7 cellular contexts compared by ENCODE assay signal in genomic region chr1:40338745-40339419, GRCh38. TPM values are rescaled to one million over a fixed set of nuclear protein-coding genes. Genes with fewer than 3 reads are reported as not detected.
DNase-seq lines count a peak whose midpoint lies in the region; ATAC-seq and TF ChIP-seq lines count a peak whose summit lies in the region.

No MANE protein-coding gene starts in this region.

- intact Hi-C loops in cardiac septum (cut with DNase I) = loop anchor here (2.0 to 10.0 kb wide), 3 partner anchors 66 to 254 kb away; no protein-coding TSS in a partner anchor
- intact Hi-C loops in prostate gland (cut with DNase I) = loop anchor here (5.0 kb wide), 1 partner anchor 187 kb away; no protein-coding TSS in a partner anchor
- intact Hi-C loops in upper lobe of right lung (cut with DNase I) = no loop called here

- CTCF ChIA-PET in T-cell (lab: Charles Lee) = interaction anchor here (0.6 to 6.1 kb wide), 52 partner anchors 11 to 406 kb away, joined by 3 to 75 read pairs (median 4); partner anchors contain the start of gene SMAP2 (in 1 of the 2)

- H3K4me3 Mint-ChIP-seq in T-cell = peak overlapping the region in 2 of 3 donors; percentile 4 to 25

- no peaks in the 10 kb centered on the region for H3K9me3 Mint-ChIP-seq in T-cell

- H3K36me3 Mint-ChIP-seq in T-cell = peaks cover 4% of the 10 kb centered on the region

- H3K27me3 ChIP-seq in prostate gland (replicated peaks; ENCODE audit: insufficient read depth) (no peaks in the 10 kb centered on the region), upper lobe of right lung (no peaks in the 10 kb centered on the region)

- H3K4me1 ChIP-seq in prostate gland (replicated peaks) (no peaks in the 10 kb centered on the region), upper lobe of right lung (no peaks in the 10 kb centered on the region)

- H3K27me3 Mint-ChIP-seq in T-cell = no peaks in the 10 kb centered on the region

- ATAC-seq in GM18909 (IDR thresholded peaks at IDR 0.05; ENCODE audit: poor library complexity, unreplicated experiment) = peak; percentile 62
- peak; percentile 85 to 93 (median 91) for ATAC-seq in T-cell (replicated peaks in 1 of 4)
- ATAC-seq in upper lobe of right lung = peak; percentile 96

- POLR2A ChIA-PET in T-cell (lab: Charles Lee) = interaction anchor here in 1 of 2 donors (0.7 to 1.0 kb wide), 2 partner anchors 24 to 46 kb away, joined by 3 to 4 read pairs; no protein-coding TSS in a partner anchor

- peaks cover 39 to 51% (median 41%) of the 10 kb centered on the region in 3 donors for H3K4me1 Mint-ChIP-seq in T-cell

- TF ChIP-seq CTCF in prostate gland (IDR thresholded peaks at IDR 0.05) (peak; percentile 91 to 96 (median 94)), upper lobe of right lung (IDR thresholded peaks at IDR 0.05) (peak; percentile 97)

- peak overlapping the region in 1 of 2 donors; percentile 32 for H3K27ac ChIP-seq in prostate gland
- peak overlapping the region; percentile 63 for H3K27ac ChIP-seq in upper lobe of right lung

- H3K9me3 ChIP-seq in prostate gland (no peaks in the 10 kb centered on the region), upper lobe of right lung (no peaks in the 10 kb centered on the region)

- DNase-seq in NCI-H146 (lab: John Stamatoyannopoulos, UW) (peak; percentile 75), T-cell (peak; percentile 78 to 94 (median 87)), cardiac septum (ENCODE audit: low spot score) (peak; percentile 90), prostate gland (ENCODE audit: low spot score) (peak; percentile 78), upper lobe of right lung (peak; percentile 90)
- DNase-seq in activated naive CD8-positive, alpha-beta T cell treated with anti-CD3 and anti-CD28 coated beads, Interleukin-2, amount 50 U/mL, for 16 hours (ENCODE audit: low read depth, low spot score) = peak; percentile 79

- no peak for TF ChIP-seq POLR2A in prostate gland (IDR thresholded peaks at IDR 0.05)

- H3K27ac Mint-ChIP-seq in T-cell = peak overlapping the region in 1 of 2 donors; percentile 5

- H3K36me3 ChIP-seq in prostate gland = no peaks in the 10 kb centered on the region
- no peaks in the 10 kb centered on the region for H3K36me3 ChIP-seq in upper lobe of right lung

- 15% methylated on average over 21 of the region's 21 CpGs for WGBS in prostate gland

- no peak overlapping the region for H3K4me3 ChIP-seq in prostate gland
- H3K4me3 ChIP-seq in upper lobe of right lung = peak overlapping the region; percentile 9

RNA-seq across cellular contexts. Expression of gene COL9A2, which starts 21.8 kb away (rescaled TPM):
- total RNA-seq in T-cell (1 to 10 TPM; 3.5 to 4.6 (median 3.8) TPM), cardiac septum (1.3 TPM), prostate gland (10 to 100 TPM; 16.1 to 27.6 TPM), upper lobe of right lung (3.8 TPM)

RNA-seq across cellular contexts. Expression of gene SMAP2, which starts 34.6 kb away (rescaled TPM):
- total RNA-seq in T-cell = 100 to 1,000 TPM; 120 to 254 (median 123) TPM
- total RNA-seq in cardiac septum = 10.5 TPM
- total RNA-seq in prostate gland = 10 to 100 TPM; 22.0 to 39.6 TPM
- total RNA-seq in upper lobe of right lung = 55.3 TPM
